Comparison of ENCODE assay signal across 8 cellular contexts in the genomic region with DNA sequence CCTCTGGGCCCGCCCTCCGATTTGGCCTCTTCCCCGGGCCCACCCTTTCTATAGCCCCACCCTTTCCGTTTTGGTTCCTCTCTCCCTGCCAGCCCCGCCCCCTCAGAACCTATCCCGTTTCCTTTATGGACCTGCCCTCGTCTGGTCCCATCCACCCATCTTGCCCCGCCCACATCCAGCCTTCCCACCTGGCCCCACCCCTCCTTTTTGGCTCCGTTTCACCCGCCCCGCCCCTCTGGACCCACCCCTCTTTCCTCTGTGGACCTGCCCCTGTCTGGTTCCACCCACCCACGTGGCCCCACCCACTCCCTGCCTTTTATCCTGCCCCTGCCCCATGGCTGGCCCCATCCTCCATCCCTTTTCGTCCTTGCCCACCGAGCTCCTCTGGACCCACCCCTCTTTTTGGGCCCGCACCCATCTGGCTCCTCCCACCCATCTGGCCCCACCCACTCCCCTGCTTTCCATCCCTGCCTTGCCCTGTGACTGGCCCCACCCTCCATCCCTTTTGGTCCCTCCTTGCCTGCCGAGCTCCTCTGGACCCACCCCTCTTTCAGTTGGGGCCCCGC.
DNase-seq lines count a peak whose midpoint lies in the region; ATAC-seq and TF ChIP-seq lines count a peak whose summit lies in the region.

No MANE protein-coding gene starts in this region.

- no peaks in the 10 kb centered on the region; the same call in 2 of the 3 replicates for H3K9me3 Mint-ChIP-seq in GM23338
- H3K9me3 Mint-ChIP-seq in activated naive CD8-positive, alpha-beta T cell treated with anti-CD3 and anti-CD28 coated beads for 36 hours = no peaks in the 10 kb centered on the region
- H3K9me3 Mint-ChIP-seq in MCF 10A (ENCODE audit: unreplicated experiment) = no peaks in the 10 kb centered on the region

- BruUV-seq in Panc1 (replicated peaks; lab: Mats Ljungman, UMichigan) (no TSS peak), MCF 10A (replicated peaks; lab: Mats Ljungman, UMichigan) (no TSS peak)

- in situ Hi-C loops in Panc1 (cut with HindIII; ENCODE audit: low pct_unique_long_range_greater_than_20kb, low sequenced_read_pairs) = no loop called here

- peaks cover 11% of the 10 kb centered on the region for H3K27me3 Mint-ChIP-seq in GM23338 (ENCODE audit: insufficient read depth, low read depth, poor library complexity)
- peaks cover 34% of the 10 kb centered on the region for H3K27me3 Mint-ChIP-seq in activated naive CD8-positive, alpha-beta T cell treated with anti-CD3 and anti-CD28 coated beads for 36 hours
- H3K27me3 Mint-ChIP-seq in MCF 10A (ENCODE audit: insufficient read depth, unreplicated experiment) = peaks cover 10% of the 10 kb centered on the region

- peaks cover 33% of the 10 kb centered on the region for H3K4me1 Mint-ChIP-seq in GM23338
- peaks cover 15% of the 10 kb centered on the region for H3K4me1 Mint-ChIP-seq in activated naive CD8-positive, alpha-beta T cell treated with anti-CD3 and anti-CD28 coated beads for 36 hours
- peaks cover 7% of the 10 kb centered on the region for H3K4me1 Mint-ChIP-seq in MCF 10A (ENCODE audit: insufficient read depth, unreplicated experiment)

- H3K4me1 ChIP-seq in GM23338 (ENCODE audit: insufficient read depth) = peaks cover 7% of the 10 kb centered on the region; the same call in 1 of the 2 replicates
- H3K4me1 ChIP-seq in Panc1 (ENCODE audit: control insufficient read depth, insufficient read depth, low read length) = peaks cover 22% of the 10 kb centered on the region
- no peaks in the 10 kb centered on the region for H3K4me1 ChIP-seq in mesodermal cell (ENCODE audit: control insufficient read depth, insufficient read depth, low read length, poor library complexity, severe bottlenecking)
- H3K4me1 ChIP-seq in thyroid gland = peaks cover 0 to 13% of the 10 kb centered on the region in 2 donors

- intact Hi-C loops in Panc1 (cut with micrococcal nuclease; ENCODE audit: unreplicated experiment) = no loop called here
- intact Hi-C loops in thyroid gland (cut with DNase I) = no loop called here
- intact Hi-C loops in MCF 10A (cut with micrococcal nuclease) = no loop called here

- H3F3A ChIP-seq in GM23338 (replicated peaks; ENCODE audit: low read depth) = no peaks in the 10 kb centered on the region

- H2AFZ ChIP-seq in GM23338 = no peak overlapping the region

- H3K4me3 ChIP-seq in GM23338 (no peak overlapping the region), Panc1 (ENCODE audit: low read depth in 2 of 2, low read length in 2 of 2) (peak overlapping the region in 1 of 2 experiments; percentile 16; a peak in 1 of 4 replicates), mesodermal cell (ENCODE audit: extremely low read depth, insufficient read depth, low read length, poor library complexity, severe bottlenecking) (peak overlapping the region; percentile 2), thyroid gland (replicated peaks in 1 of 3) (no peak overlapping the region)

- no peak overlapping the region for H3K4me2 ChIP-seq in GM23338

- ATAC-seq in GM23338 (peak; percentile 60), Panc1 (peak; percentile 39)

- H3K79me2 ChIP-seq in GM23338 (replicated peaks; ENCODE audit: insufficient read depth) = no peaks in the 10 kb centered on the region

- no peaks in the 10 kb centered on the region for H3K9me3 ChIP-seq in Panc1 (ENCODE audit: control insufficient read depth, insufficient read depth, low read depth, low read length)
- no peaks in the 10 kb centered on the region for H3K9me3 ChIP-seq in mesodermal cell (ENCODE audit: control insufficient read depth, low read length)
- H3K9me3 ChIP-seq in thyroid gland = no peaks in the 10 kb centered on the region

- H3K4me3 Mint-ChIP-seq in GM23338 (peak overlapping the region; percentile 90; the same call in 2 of the 3 replicates), MCF 10A (ENCODE audit: unreplicated experiment) (no peak overlapping the region)
- H3K4me3 Mint-ChIP-seq in activated naive CD8-positive, alpha-beta T cell treated with anti-CD3 and anti-CD28 coated beads for 36 hours = peak overlapping the region; percentile 66

- H3K9me2 ChIP-seq in GM23338 (ENCODE audit: insufficient read depth) = no peaks in the 10 kb centered on the region

- TF ChIP-seq POLR2A in thyroid gland (IDR thresholded peaks at IDR 0.05) = no peak

- H3K36me3 ChIP-seq in GM23338 (ENCODE audit: insufficient read depth) (no peaks in the 10 kb centered on the region), Panc1 (ENCODE audit: control insufficient read depth, insufficient read depth, low read length) (no peaks in the 10 kb centered on the region), mesodermal cell (ENCODE audit: control insufficient read depth, insufficient read depth, low read length) (no peaks in the 10 kb centered on the region), thyroid gland (no peaks in the 10 kb centered on the region)

- H3K27ac Mint-ChIP-seq in GM23338 (no peak overlapping the region), MCF 10A (ENCODE audit: low read depth, unreplicated experiment) (no peak overlapping the region)
- peak overlapping the region; percentile 83 for H3K27ac Mint-ChIP-seq in activated naive CD8-positive, alpha-beta T cell treated with anti-CD3 and anti-CD28 coated beads for 36 hours

- H4K20me1 ChIP-seq in GM23338 (replicated peaks; ENCODE audit: insufficient read depth) = no peaks in the 10 kb centered on the region

- H3K27me3 ChIP-seq in GM23338 (ENCODE audit: insufficient read depth) (no peaks in the 10 kb centered on the region), Panc1 (ENCODE audit: control insufficient read depth, insufficient read depth, low read length) (no peaks in the 10 kb centered on the region), thyroid gland (peaks cover 5% of the 10 kb centered on the region)

- POLR2A ChIA-PET in Panc1 (lab: Charles Lee) = interaction anchor here (0.6 kb wide), 1 partner anchor 118 kb away, joined by 17 read pairs; no protein-coding TSS in a partner anchor
- POLR2A ChIA-PET in MCF 10A (lab: Yijun Ruan, JAX) = no interaction called here

- H3K27ac ChIP-seq in GM23338 (ENCODE audit: low read depth) (no peak overlapping the region), Panc1 (ENCODE audit: low read length) (no peak overlapping the region), mesodermal cell (ENCODE audit: low read depth, low read length, severe bottlenecking) (no peak overlapping the region), thyroid gland (no peak overlapping the region)

- no peaks in the 10 kb centered on the region; the same call in 2 of the 3 replicates for H3K36me3 Mint-ChIP-seq in GM23338 (ENCODE audit: low read depth)
- no peaks in the 10 kb centered on the region for H3K36me3 Mint-ChIP-seq in activated naive CD8-positive, alpha-beta T cell treated with anti-CD3 and anti-CD28 coated beads for 36 hours
- no peaks in the 10 kb centered on the region for H3K36me3 Mint-ChIP-seq in MCF 10A (ENCODE audit: insufficient read depth, unreplicated experiment)

- CTCF ChIA-PET in Panc1 (lab: Charles Lee) = interaction anchor here (0.7 kb wide), 1 partner anchor 46 kb away, joined by 10 read pairs; no protein-coding TSS in a partner anchor
- CTCF ChIA-PET in MCF 10A (lab: Yijun Ruan, JAX) = interaction anchor here (0.6 kb wide), 1 partner anchor 101 kb away, joined by 3 read pairs; no protein-coding TSS in a partner anchor

- 0% methylated on average over 3 to 12 of the region's 17 CpGs for WGBS in mesodermal cell (ENCODE audit: insufficient coverage in 2 of 2), 2 experiments
- 3% methylated on average over 16 to 17 of the region's 17 CpGs for WGBS in thyroid gland, 2 donors

- peak; percentile 99 for DNase-seq in GM23338 (ENCODE audit: low spot score)
- DNase-seq in Panc1 (ENCODE audit: low read depth, low spot score) = peak; percentile 2
- peak; percentile 80 for DNase-seq in activated naive CD8-positive, alpha-beta T cell treated with anti-CD3 and anti-CD28 coated beads for 36 hours
- DNase-seq in thyroid gland = peak; percentile 11 to 45
- DNase-seq in MCF 10A (ENCODE audit: unreplicated experiment) = no peak
- DNase-seq in AG08396 (ENCODE audit: low spot score) = no peak
- DNase-seq in middle frontal gyrus (ENCODE audit: extremely low spot score, low spot score) = no peak

- TF ChIP-seq CTCF in GM23338 (conservative IDR thresholded peaks at IDR 0.05; ENCODE audit: low read depth in 2 of 2) (no peak), Panc1 (IDR thresholded peaks at IDR 0.05) (no peak), thyroid gland (IDR thresholded peaks at IDR 0.05) (no peak), MCF 10A (IDR thresholded peaks at IDR 0.05; ENCODE audit: unreplicated experiment) (no peak)

TF ChIP-seq in GM23338, 12 proteins besides CTCF, POLR2A, EP300 and RAD21 (continues in another document):
- TF ChIP-seq EZH2 (IDR thresholded peaks at IDR 0.05; ENCODE audit: low read depth, unreplicated experiment) (no peak), ZNF331 (CRISPR knock-in tag; IDR thresholded peaks at IDR 0.05; ENCODE audit: low read depth) (no peak), REST (IDR thresholded peaks at IDR 0.05; ENCODE audit: unreplicated experiment) (no peak), JUNB (IDR thresholded peaks at IDR 0.05; ENCODE audit: unreplicated experiment) (no peak)

Comparison
In these comparisons a context has a peak if more than half of its experiments do, and no peak if none do; other contexts are left out.
1. DNase-seq: peak in GM23338 (single experiment), Panc1 (single experiment), activated naive CD8-positive, alpha-beta T cell treated with anti-CD3 and anti-CD28 coated beads for 36 hours (single experiment) and thyroid gland (2 of 2); none in MCF 10A (single experiment), AG08396 (single experiment) and middle frontal gyrus (single experiment).